Comparison of ENCODE assay signal across 1 cellular context in the genomic region with DNA sequence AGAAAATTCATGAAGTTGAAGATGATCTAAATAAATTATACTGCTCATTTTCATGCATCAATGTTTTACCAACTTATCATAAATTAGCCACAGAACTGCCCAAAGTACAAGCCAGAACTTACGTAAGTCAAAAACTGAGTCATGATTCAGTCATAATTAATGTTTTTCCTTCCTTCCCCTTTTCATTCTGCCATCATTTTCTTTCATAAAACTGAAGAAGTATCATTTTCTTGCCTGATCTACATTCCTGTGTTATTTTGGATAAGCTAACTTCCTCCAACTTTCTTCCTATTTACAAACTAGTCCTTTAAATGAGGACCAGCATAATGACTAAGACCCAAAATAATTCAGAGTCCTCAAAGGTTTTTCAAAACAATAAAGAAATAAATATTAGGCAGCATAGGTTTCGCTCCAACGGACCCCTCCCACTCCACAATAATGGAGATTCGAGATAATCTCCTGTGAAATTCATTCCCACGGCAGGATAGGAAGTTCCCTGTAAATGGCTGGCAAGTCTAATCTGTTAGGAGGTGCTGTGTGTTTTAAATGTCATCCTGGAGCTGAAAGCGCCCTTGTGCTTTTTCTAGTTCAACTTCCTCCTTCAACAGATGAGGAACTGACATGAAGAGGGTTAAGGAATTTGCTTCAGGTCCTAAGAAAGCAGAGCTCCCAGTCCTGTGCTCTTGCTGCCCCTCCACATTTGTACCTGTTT.
TF ChIP-seq lines count a peak whose summit lies in the region.

No MANE protein-coding gene starts in this region.

TF ChIP-seq in GM23338, 12 proteins besides CTCF, POLR2A, EP300 and RAD21 (continued from another document):
- TF ChIP-seq REST (IDR thresholded peaks at IDR 0.05; ENCODE audit: unreplicated experiment) (no peak), JUNB (IDR thresholded peaks at IDR 0.05; ENCODE audit: unreplicated experiment) (no peak), ETS1 (IDR thresholded peaks at IDR 0.05) (no peak), ZNF331 (CRISPR knock-in tag; IDR thresholded peaks at IDR 0.05; ENCODE audit: low read depth) (no peak), EZH2 (IDR thresholded peaks at IDR 0.05; ENCODE audit: low read depth, unreplicated experiment) (no peak), EZH2phosphoT487 (IDR thresholded peaks at IDR 0.05; ENCODE audit: unreplicated experiment) (no peak), STAT1 (IDR thresholded peaks at IDR 0.05; ENCODE audit: unreplicated experiment) (no peak)
